In genomic region chr14:103699901-103700752, GRCh38 we compare ENCODE assay signal across 13 cellular contexts. TPM values are rescaled to one million over a fixed set of nuclear protein-coding genes. Genes with fewer than 3 reads are reported as not detected.
DNase-seq lines count a peak whose midpoint lies in the region; ATAC-seq, FAIRE-seq and TF ChIP-seq lines count a peak whose summit lies in the region.
"Had no signal": no experiment of that assay in that cellular context is flagged by ENCODE, and none has a peak within 500 bp of the region (broad histone marks: within the 10 kb centered on the region; RNA-seq: fewer than 3 reads in every experiment).

No MANE protein-coding gene starts in this region.

- POLR2A ChIA-PET in IMR-90 (lab: Charles Lee; ENCODE audit: unreplicated experiment) (no interaction called here), GM12878 (lab: Charles Lee) (interaction anchor here (0.6 kb wide), 1 partner anchor 974 kb away, joined by 4 read pairs; no protein-coding TSS in a partner anchor)

- dilution Hi-C loops in IMR-90 (cut with HindIII; ENCODE audit: low sequenced_read_pairs, unreplicated experiment), result no loop called here

- CTCF ChIA-PET in IMR-90 (lab: Yijun Ruan, JAX), result no interaction called here
- CTCF ChIA-PET in GM12878 (lab: Yijun Ruan, JAX), result no interaction called here

- H2BK20ac ChIP-seq in IMR-90 (ENCODE audit: low read depth, low read length), result no peak overlapping the region

- TF ChIP-seq CTCF in IMR-90 (conservative IDR thresholded peaks at IDR 0.05; ENCODE audit: low read depth, low read length) (no peak), GM12878 (IDR thresholded peaks at IDR 0.05 in 2 of 3, conservative IDR thresholded peaks at IDR 0.05 in 1 of 3; ENCODE audit: control insufficient read depth in 2 of 3, extremely low read depth in 1 of 3, insufficient read depth in 1 of 3, low read depth in 3 of 3, low read length in 3 of 3) (no peak), kidney (IDR thresholded peaks at IDR 0.05; ENCODE audit: borderline replicate concordance, extremely low read depth, insufficient read depth) (no peak), spleen (IDR thresholded peaks at IDR 0.05 in 8 of 11, conservative IDR thresholded peaks at IDR 0.05 in 3 of 11) (no peak)

- H3K27me3 ChIP-seq in IMR-90 (ENCODE audit: control insufficient read depth, insufficient read depth, low read length) (no peaks in the 10 kb centered on the region), GM12878 (replicated peaks in 1 of 2; ENCODE audit: control insufficient read depth in 2 of 2, insufficient read depth in 2 of 2, low read length in 1 of 2) (no peaks in the 10 kb centered on the region), spleen (replicated peaks in 1 of 7) (no peaks in the 10 kb centered on the region)
- H3K27me3 ChIP-seq: neural progenitor cell had no signal

- H3K79me2 ChIP-seq in GM12878 (ENCODE audit: control insufficient read depth, insufficient read depth, low read length), result no peaks in the 10 kb centered on the region

- H2AK5ac ChIP-seq in IMR-90 (ENCODE audit: low read depth, low read length), result no peak overlapping the region

- TF ChIP-seq RAD21 in IMR-90 (IDR thresholded peaks at IDR 0.05; ENCODE audit: low read length), result no peak
- TF ChIP-seq RAD21 in GM12878 (IDR thresholded peaks at IDR 0.05; ENCODE audit: insufficient read depth, low read depth, low read length), result no peak

- H3K4me1 ChIP-seq in IMR-90 (ENCODE audit: control insufficient read depth, insufficient read depth, low read length) (peaks cover 15% of the 10 kb centered on the region), GM12878 (ENCODE audit: control insufficient read depth, insufficient read depth, low read length) (no peaks in the 10 kb centered on the region; the same call in 1 of the 2 replicates), kidney (ENCODE audit: control insufficient read depth in 1 of 2, insufficient read depth in 1 of 2, low read depth in 1 of 2, low read length in 2 of 2) (peaks cover 6 to 16% of the 10 kb centered on the region in 2 donors), spleen (peaks cover 43 to 100% (median 91%) of the 10 kb centered on the region in 6 donors)

- H2AK9ac ChIP-seq in IMR-90 (replicated peaks; ENCODE audit: low read depth, low read length, poor library complexity), result peak overlapping the region; percentile 18

- intact Hi-C loops in IMR-90 (cut with micrococcal nuclease) (no loop called here), GM12878 (cut with micrococcal nuclease; ENCODE audit: unreplicated experiment) (no loop called here), kidney (cut with DNase I) (no loop called here), spleen (cut with DNase I; ENCODE audit: low total_unique reads) (no loop called here)

- H2BK15ac ChIP-seq in IMR-90 (ENCODE audit: low read depth, low read length), result no peak overlapping the region

- H3K56ac ChIP-seq in IMR-90 (ENCODE audit: extremely low read depth, insufficient read depth, low read length), result no peak overlapping the region

- SMC1A ChIA-PET in GM12878 (lab: Charles Lee; ENCODE audit: uncharacterized antibody, unreplicated experiment), result no interaction called here

- no peak overlapping the region for H3K9ac ChIP-seq in IMR-90 (ENCODE audit: low read depth, low read length)
- H3K9ac ChIP-seq in GM12878 (ENCODE audit: control insufficient read depth, insufficient read depth, low read length), result no peak overlapping the region
- no peak overlapping the region for H3K9ac ChIP-seq in kidney (ENCODE audit: low read length in 2 of 2)
- H3K9ac ChIP-seq: neural progenitor cell had no signal

- H3K4ac ChIP-seq in IMR-90 (ENCODE audit: low read depth, low read length), result no peak overlapping the region

- H2AFZ ChIP-seq in IMR-90 (replicated peaks; ENCODE audit: low read length, poor library complexity) (peak overlapping the region; percentile 56), GM12878 (ENCODE audit: control insufficient read depth, low read depth, low read length) (no peak overlapping the region)
- H2AFZ ChIP-seq: neural progenitor cell, PC-9 had no signal

- in situ Hi-C loops in IMR-90 (cut with MboI; ENCODE audit: low sequenced_read_pairs) (no loop called here), GM12878 (cut with MboI) (no loop called here)

- H2BK120ac ChIP-seq in IMR-90 (ENCODE audit: low read depth, low read length), result no peak overlapping the region

- no peak for TF ChIP-seq POLR2A in IMR-90 (IDR thresholded peaks at IDR 0.05; ENCODE audit: low read depth, low read length)
- TF ChIP-seq POLR2A in GM12878 (IDR thresholded peaks at IDR 0.05; ENCODE audit: low read depth, low read length), result peak; percentile 67
- TF ChIP-seq POLR2A in spleen (IDR thresholded peaks at IDR 0.05), result no peak

- H4K20me1 ChIP-seq in IMR-90 (ENCODE audit: insufficient read depth, low read length) (peaks cover 57% of the 10 kb centered on the region), GM12878 (ENCODE audit: control insufficient read depth, insufficient read depth) (no peaks in the 10 kb centered on the region)

- H2BK5ac ChIP-seq in IMR-90 (ENCODE audit: low read depth, low read length, poor library complexity, severe bottlenecking), result no peak overlapping the region

- RAD21 ChIA-PET in GM12878 (lab: Charles Lee; ENCODE audit: unreplicated experiment), result no interaction called here

- no peak overlapping the region for H3K23ac ChIP-seq in IMR-90 (ENCODE audit: low read depth, low read length)

- H3K9me3 ChIP-seq in IMR-90 (ENCODE audit: control insufficient read depth, insufficient read depth, low read length) (no peaks in the 10 kb centered on the region), GM12878 (replicated peaks; ENCODE audit: control insufficient read depth, insufficient read depth, low read length) (no peaks in the 10 kb centered on the region), kidney (ENCODE audit: control insufficient read depth in 1 of 2, low read length in 2 of 2) (no peaks in the 10 kb centered on the region), spleen (no peaks in the 10 kb centered on the region)

- no peak overlapping the region for H3K18ac ChIP-seq in IMR-90 (ENCODE audit: low read depth, low read length)

- H3K9me1 ChIP-seq in IMR-90 (ENCODE audit: insufficient read depth, low read length), result peaks cover 3% of the 10 kb centered on the region; the same call in 1 of the 2 replicates

- H4K8ac ChIP-seq in IMR-90 (ENCODE audit: low read depth in 2 of 2, low read length in 2 of 2), result 0 out of 4 replicates have a peak overlapping the region, but pooled peaks of 1 of the 2 experiments have one; percentile 7

- peaks cover 27 to 82% of the 10 kb centered on the region in 2 experiments; a peak in 3 of 4 replicates for H3K79me1 ChIP-seq in IMR-90 (ENCODE audit: low read depth in 1 of 2, low read length in 2 of 2)

- DNase-seq in IMR-90, result no peak
- no peak for DNase-seq in GM12878 (ENCODE audit: low read depth, low spot score)
- DNase-seq in kidney, result peak; percentile 68
- peak; percentile 75 for DNase-seq in spleen
- no peak for DNase-seq in NCI-H128 (lab: John Stamatoyannopoulos, UW; ENCODE audit: unreplicated experiment)
- DNase-seq in HuH-7 (ENCODE audit: low spot score), result no peak
- no peak for DNase-seq in NCI-H146 (lab: John Stamatoyannopoulos, UW)
- DNase-seq: erythroblast, NCI-H2171, PC-9, T1000 had no signal

- H3K4me3 ChIP-seq in IMR-90 (ENCODE audit: insufficient read depth, low read depth, low read length) (no peak overlapping the region), GM12878 (no peak overlapping the region), kidney (ENCODE audit: low read length in 2 of 2) (no peak overlapping the region), spleen (no peak overlapping the region)
- H3K4me3 ChIP-seq: neural progenitor cell, PC-9 had no signal

- H3K36me3 ChIP-seq in IMR-90 (ENCODE audit: control insufficient read depth, insufficient read depth, low read length) (peaks cover 56% of the 10 kb centered on the region), GM12878 (ENCODE audit: control insufficient read depth in 2 of 2, insufficient read depth in 2 of 2, low read length in 1 of 2) (peaks cover 4 to 36% of the 10 kb centered on the region in 2 experiments; a peak in 3 of 4 replicates), kidney (ENCODE audit: control insufficient read depth in 1 of 2, insufficient read depth in 2 of 2, low read length in 2 of 2) (peaks cover 5 to 16% of the 10 kb centered on the region in 2 donors), spleen (peaks cover 0 to 100% (median 42%) of the 10 kb centered on the region in 6 donors)
- H3K36me3 ChIP-seq: neural progenitor cell had no signal

- no peak overlapping the region for H3K14ac ChIP-seq in IMR-90 (replicated peaks; ENCODE audit: low read depth, low read length)

- no peak overlapping the region for H4K91ac ChIP-seq in IMR-90 (ENCODE audit: insufficient read depth, low read depth, low read length)

- H3K4me2 ChIP-seq in IMR-90 (ENCODE audit: low read depth, low read length) (no peak overlapping the region), GM12878 (ENCODE audit: control insufficient read depth, insufficient read depth) (no peak overlapping the region)
- H3K4me2 ChIP-seq: neural progenitor cell, PC-9 had no signal

- no peak for TF ChIP-seq EP300 in GM12878 (IDR thresholded peaks at IDR 0.05; ENCODE audit: borderline replicate concordance in 1 of 2, control insufficient read depth in 1 of 2, low read depth in 2 of 2, low read length in 2 of 2)

- BruUV-seq in IMR-90 (replicated peaks; lab: Mats Ljungman, UMichigan) (no TSS peak), GM12878 (replicated peaks; lab: Mats Ljungman, UMichigan) (no TSS peak)

- H4K5ac ChIP-seq in IMR-90 (ENCODE audit: low read depth, low read length), result no peak overlapping the region

- FAIRE-seq in GM12878 (lab: Jason Lieb, UNC) (no peak), kidney (lab: Jason Lieb, UNC) (no peak)

- WGBS in IMR-90 (ENCODE audit: extremely low coverage in 2 of 2, insufficient read length in 1 of 2), 2 experiments, result 85% methylated on average over 12 of the region's 25 CpGs; no CpG with 5 or more reads in 1 of the 2 experiments
- WGBS in GM12878 (ENCODE audit: insufficient coverage, insufficient replicate concordance, low lambda C conversion rate, missing lambda C conversion rate), result 89% methylated on average over 25 of the region's 25 CpGs
- WGBS in spleen, 5 donors, result 64 to 90% (median 78%) methylated on average over 22 to 25 of the region's 25 CpGs

- ATAC-seq in IMR-90 (ENCODE audit: low read depth) (no peak), GM12878 (no peak; the same call in 2 of the 3 replicates), HG02970 (IDR thresholded peaks at IDR 0.05; ENCODE audit: low FRiP score, unreplicated experiment) (no peak)

- no peak overlapping the region for H3K27ac ChIP-seq in IMR-90 (ENCODE audit: insufficient read depth, low read length)
- H3K27ac ChIP-seq in GM12878 (ENCODE audit: control insufficient read depth, insufficient read depth), result no peak overlapping the region
- no peak overlapping the region for H3K27ac ChIP-seq in kidney (ENCODE audit: low read depth in 2 of 2, low read length in 2 of 2)
- H3K27ac ChIP-seq in spleen, result peak overlapping the region in 5 of 8 donors; percentile 52 to 95 (median 83)
- H3K27ac ChIP-seq: neural progenitor cell, PC-9 had no signal

RNA-seq across cellular contexts. Expression of gene XRCC3, which starts 15.1 kb away (rescaled TPM):
- total RNA-seq in IMR-90 (2012; rRNA removed) (7.5 and 8.1 TPM in 2 replicates), GM12878 (2014; rRNA removed) (48.2 and 50.9 TPM in 2 replicates), GM12878 (2014; rRNA removed; fragmentation: Illumina TruSeq; extraction: Trizol) (24.1 and 28.6 TPM in 2 replicates), GM12878 (2021) (35.8 and 44.8 TPM in 2 replicates), kidney (6.3 TPM), spleen (10 to 100 TPM in 6 of 7 donors, 1 to 10 TPM in 1; 9.5 to 20.4 (median 16.7) TPM)
- polyA plus RNA-seq in IMR-90 (2012; rRNA removed) (9.0 and 9.5 TPM in 2 replicates), GM12878 (2011; rRNA removed) (19.0 and 25.6 TPM in 2 replicates), GM12878 (2014; fragmentation: Illumina TruSeq; extraction: Trizol) (52.0 and 55.3 TPM in 2 replicates), GM12878 (2014; fragmentation: Nextera tagmentation; extraction: Ambion mirVana) (under 1 TPM; 0.37 to 0.60 TPM), GM12878 (2014; rRNA removed) (40.9 and 45.1 TPM in 2 replicates), GM12878 (2016; fragmentation: Nextera tagmentation; extraction: Ambion mirVana) (10 to 100 TPM; 24.2 to 25.0 TPM), kidney (ENCODE audit: insufficient read depth, low read depth, low replicate concordance) (2.8 TPM), spleen (10 to 100 TPM in 2 of 3 donors, 1 to 10 TPM in 1; 5.9 to 17.6 (median 11.8) TPM)
- 5.3 and 5.5 TPM in 2 replicates for polyA plus RNA-seq in IMR-90 (2012; cell fraction: cytosol; rRNA removed)
- polyA plus RNA-seq in IMR-90 (2012; cell fraction: nucleus; rRNA removed; ENCODE audit: low replicate concordance), result 29.9 and 33.1 TPM in 2 replicates
- 37.4 and 45.4 TPM in 2 replicates for total RNA-seq in GM12878 (2013; cell fraction: nucleolus; rRNA removed)
- 16.1 TPM for polyA plus RNA-seq in GM12878 (2011; ENCODE audit: low read depth)
- 26.5 and 28.3 TPM in 2 replicates for polyA plus RNA-seq in GM12878 (2011; cell fraction: cytosol; rRNA removed)
- polyA plus RNA-seq in GM12878 (2011; cell fraction: nucleus; rRNA removed), result 52.9 and 76.1 TPM in 2 replicates
- 15.1 and 18.3 TPM in 2 replicates for polyA plus RNA-seq in GM12878 (2012)
- polyA minus RNA-seq in GM12878 (2011; rRNA and poly(A)+ RNA removed), result 12.0 and 19.9 TPM in 2 replicates
- polyA minus RNA-seq in GM12878 (2011; cell fraction: cytosol; rRNA and poly(A)+ RNA removed), result 12.7 and 13.5 TPM in 2 replicates
- 13.5 and 26.3 TPM in 2 replicates for polyA minus RNA-seq in GM12878 (2011; cell fraction: nucleus; rRNA and poly(A)+ RNA removed)

RNA-seq across cellular contexts. Expression of gene ZFYVE21, which starts 15.5 kb away (rescaled TPM):
- total RNA-seq in IMR-90 (2012; rRNA removed) (41.2 and 41.4 TPM in 2 replicates), GM12878 (2014; rRNA removed) (12.1 and 13.4 TPM in 2 replicates), GM12878 (2014; rRNA removed; fragmentation: Illumina TruSeq; extraction: Trizol) (8.3 and 9.3 TPM in 2 replicates), GM12878 (2021) (12.1 and 16.9 TPM in 2 replicates), kidney (70.9 TPM), spleen (10 to 100 TPM; 31.8 to 71.1 (median 47.8) TPM)
- polyA plus RNA-seq in IMR-90 (2012; rRNA removed) (89.2 and 93.4 TPM in 2 replicates), GM12878 (2011; rRNA removed) (17.4 and 21.7 TPM in 2 replicates), GM12878 (2014; fragmentation: Illumina TruSeq; extraction: Trizol) (7.9 and 9.1 TPM in 2 replicates), GM12878 (2014; fragmentation: Nextera tagmentation; extraction: Ambion mirVana) (1 to 10 TPM in 1 of 2 experiments, under 1 TPM in 1; 0.79 to 3.1 TPM), GM12878 (2014; rRNA removed) (20.6 and 21.8 TPM in 2 replicates), GM12878 (2016; fragmentation: Nextera tagmentation; extraction: Ambion mirVana) (10 to 100 TPM; 15.5 to 20.7 TPM), kidney (ENCODE audit: insufficient read depth, low read depth, low replicate concordance) (67.8 TPM), spleen (10 to 100 TPM; 21.8 to 51.8 (median 24.2) TPM)
- 107 and 145 TPM in 2 replicates for polyA plus RNA-seq in IMR-90 (2012; cell fraction: cytosol; rRNA removed)
- polyA plus RNA-seq in IMR-90 (2012; cell fraction: nucleus; rRNA removed; ENCODE audit: low replicate concordance), result 83.4 and 98.8 TPM in 2 replicates
- 39.5 and 43.2 TPM in 2 replicates for total RNA-seq in GM12878 (2013; cell fraction: nucleolus; rRNA removed)
- 8.6 TPM for polyA plus RNA-seq in GM12878 (2011; ENCODE audit: low read depth)
- polyA plus RNA-seq in GM12878 (2011; cell fraction: cytosol; rRNA removed), result 25.4 and 25.9 TPM in 2 replicates
- polyA plus RNA-seq in GM12878 (2011; cell fraction: nucleus; rRNA removed), result 37.3 and 44.3 TPM in 2 replicates
- polyA plus RNA-seq in GM12878 (2012), result 14.3 and 19.3 TPM in 2 replicates
- 7.6 and 14.9 TPM in 2 replicates for polyA minus RNA-seq in GM12878 (2011; rRNA and poly(A)+ RNA removed)
- 7.2 and 9.5 TPM in 2 replicates for polyA minus RNA-seq in GM12878 (2011; cell fraction: cytosol; rRNA and poly(A)+ RNA removed)
- 8.5 and 17.4 TPM in 2 replicates for polyA minus RNA-seq in GM12878 (2011; cell fraction: nucleus; rRNA and poly(A)+ RNA removed)

Comparison
In these comparisons a context has a peak if more than half of its experiments do, and no peak if none do; other contexts are left out.
1. DNase-seq: peak in kidney (single experiment) and spleen (single experiment); none in IMR-90 (single experiment), GM12878 (single experiment), NCI-H128 (single experiment), HuH-7 (single experiment) and NCI-H146 (single experiment).
2. H3K27ac ChIP-seq: peak in spleen (5 of 8); none in IMR-90 (single experiment), GM12878 (single experiment) and kidney (0 of 2).